ENCODE assay signal across 8 cellular contexts in genomic region chr4:139530833-139531427, GRCh38. TPM values are rescaled to one million over a fixed set of nuclear protein-coding genes. Genes with fewer than 3 reads are reported as not detected.
DNase-seq lines count a peak whose midpoint lies in the region; ATAC-seq and TF ChIP-seq lines count a peak whose summit lies in the region.

No MANE protein-coding gene starts in this region.

- intact Hi-C loops in activated CD4-positive, alpha-beta T cell treated with anti-CD3 and anti-CD28 coated beads, Interleukin-2, amount 10 ng/mL, durations not matched to agents 24 days and 14 days (cut with micrococcal nuclease): loop anchor here (2.0 kb wide), 1 partner anchor 78 kb away; no protein-coding TSS in a partner anchor

- H3K9me3 Mint-ChIP-seq in activated CD4-positive, alpha-beta T cell treated with anti-CD3 and anti-CD28 coated beads, Interleukin-2, amount 10 ng/mL, durations not matched to agents 24 days and 14 days: no peaks in the 10 kb centered on the region
- H3K9me3 Mint-ChIP-seq in mesothelial cell of epicardium: no peaks in the 10 kb centered on the region
- H3K9me3 Mint-ChIP-seq in stimulated activated naive CD8-positive, alpha-beta T cell treated with anti-CD3 and anti-CD28 coated beads, Interleukin-15, amount 100 ng/mL, for 72 hours: no peaks in the 10 kb centered on the region

- in situ Hi-C loops in ACHN (cut with HindIII; ENCODE audit: low pct_ligation_motif_present, low pct_unique_long_range_greater_than_20kb, low sequenced_read_pairs): no loop called here
- in situ Hi-C loops in GM13977 (cut with MboI; ENCODE audit: low pct_unique_long_range_greater_than_20kb, low sequenced_read_pairs, unreplicated experiment): loop anchor here (10.0 kb wide), 1 partner anchor 116 kb away; no protein-coding TSS in a partner anchor

- peaks cover 5% of the 10 kb centered on the region for H3K4me1 Mint-ChIP-seq in activated CD4-positive, alpha-beta T cell treated with anti-CD3 and anti-CD28 coated beads, Interleukin-2, amount 10 ng/mL, durations not matched to agents 24 days and 14 days
- peaks cover 8% of the 10 kb centered on the region for H3K4me1 Mint-ChIP-seq in mesothelial cell of epicardium
- H3K4me1 Mint-ChIP-seq in stimulated activated naive CD8-positive, alpha-beta T cell treated with anti-CD3 and anti-CD28 coated beads, Interleukin-15, amount 100 ng/mL, for 72 hours: peaks cover 9% of the 10 kb centered on the region

- peak; percentile 90 for TF ChIP-seq CTCF in GM13977 (IDR thresholded peaks at IDR 0.05; ENCODE audit: extremely low read depth, insufficient read depth, missing control alignments)
- peak; percentile 36 for TF ChIP-seq CTCF in mesothelial cell of epicardium (IDR thresholded peaks at IDR 0.05; ENCODE audit: unreplicated experiment)

- DNase-seq in ACHN (peak; percentile 54), GM13977 (ENCODE audit: low spot score) (peak; percentile 71), M059J (ENCODE audit: low read depth) (peak; percentile 18), ecto neural progenitor cell (ENCODE audit: low spot score) (peak; percentile 70), mesothelial cell of epicardium (ENCODE audit: low spot score in 2 of 2, unreplicated experiment in 2 of 2) (peak in 1 of 2 experiments; percentile 59)
- peak; percentile 89 for DNase-seq in activated CD4-positive, alpha-beta T cell treated with anti-CD3 and anti-CD28 coated beads, Interleukin-2, amount 10 ng/mL, durations not matched to agents 24 days and 14 days
- DNase-seq in stimulated activated naive CD8-positive, alpha-beta T cell treated with anti-CD3 and anti-CD28 coated beads, Interleukin-15, amount 100 ng/mL, for 72 hours: peak; percentile 22 to 37

- peaks cover 21% of the 10 kb centered on the region for H3K36me3 Mint-ChIP-seq in activated CD4-positive, alpha-beta T cell treated with anti-CD3 and anti-CD28 coated beads, Interleukin-2, amount 10 ng/mL, durations not matched to agents 24 days and 14 days (ENCODE audit: low read depth)
- H3K36me3 Mint-ChIP-seq in mesothelial cell of epicardium: peaks cover 26% of the 10 kb centered on the region

- no peak overlapping the region for H3K27ac Mint-ChIP-seq in activated CD4-positive, alpha-beta T cell treated with anti-CD3 and anti-CD28 coated beads, Interleukin-2, amount 10 ng/mL, durations not matched to agents 24 days and 14 days
- peak overlapping the region; percentile 34 for H3K27ac Mint-ChIP-seq in mesothelial cell of epicardium
- no peak overlapping the region for H3K27ac Mint-ChIP-seq in stimulated activated naive CD8-positive, alpha-beta T cell treated with anti-CD3 and anti-CD28 coated beads, Interleukin-15, amount 100 ng/mL, for 72 hours

- H3K4me3 Mint-ChIP-seq in activated CD4-positive, alpha-beta T cell treated with anti-CD3 and anti-CD28 coated beads, Interleukin-2, amount 10 ng/mL, durations not matched to agents 24 days and 14 days: no peak overlapping the region
- no peak overlapping the region for H3K4me3 Mint-ChIP-seq in mesothelial cell of epicardium
- H3K4me3 Mint-ChIP-seq in stimulated activated naive CD8-positive, alpha-beta T cell treated with anti-CD3 and anti-CD28 coated beads, Interleukin-15, amount 100 ng/mL, for 72 hours: no peak overlapping the region

- ATAC-seq in stimulated activated naive CD8-positive, alpha-beta T cell treated with anti-CD3 and anti-CD28 coated beads, Interleukin-15, amount 100 ng/mL, for 72 hours: peak; percentile 45
- ATAC-seq in HG03139 (IDR thresholded peaks at IDR 0.05; ENCODE audit: unreplicated experiment): no peak

- H3K27me3 Mint-ChIP-seq in activated CD4-positive, alpha-beta T cell treated with anti-CD3 and anti-CD28 coated beads, Interleukin-2, amount 10 ng/mL, durations not matched to agents 24 days and 14 days: no peaks in the 10 kb centered on the region
- H3K27me3 Mint-ChIP-seq in mesothelial cell of epicardium (ENCODE audit: low read depth): no peaks in the 10 kb centered on the region
- no peaks in the 10 kb centered on the region for H3K27me3 Mint-ChIP-seq in stimulated activated naive CD8-positive, alpha-beta T cell treated with anti-CD3 and anti-CD28 coated beads, Interleukin-15, amount 100 ng/mL, for 72 hours

RNA-seq across cellular contexts. Expression of gene SETD7, which starts 25.1 kb away (rescaled TPM):
- 16.7 and 25.3 TPM in 2 replicates for total RNA-seq in M059J (2014; rRNA removed; shearing (Covaris generic))
- total RNA-seq in activated CD4-positive, alpha-beta T cell treated with anti-CD3 and anti-CD28 coated beads, Interleukin-2, amount 10 ng/mL, durations not matched to agents 24 days and 14 days: 18.5 and 19.6 TPM in 2 replicates
- 15.4 to 18.0 TPM (median 17.5 TPM) in 3 replicates for total RNA-seq in mesothelial cell of epicardium
